Comparison of ENCODE assay signal across 9 cellular contexts in genomic region chr7:99257065-99257464, GRCh38. TPM values are rescaled to one million over a fixed set of nuclear protein-coding genes. Genes with fewer than 3 reads are reported as not detected.
"Had no signal": no experiment of that assay in that cellular context is flagged by ENCODE, and none has a peak within 500 bp of the region (broad histone marks: within the 10 kb centered on the region; RNA-seq: fewer than 3 reads in every experiment).

No MANE protein-coding gene starts in this region.

- ATAC-seq: GM12878 had no signal

- H3K4me3 ChIP-seq: GM12878 had no signal

- DNase-seq: GDM1, GF-D8 had no signal

- FAIRE-seq: G401.6, GM12878, GM12891, GM12892, GM18507, GM19239 had no signal

RNA-seq across cellular contexts. Expression of gene MYH16, which starts 15.6 kb away (rescaled TPM):
- total RNA-seq: G401 had no signal

RNA-seq across cellular contexts. Expression of gene KPNA7, which starts 49.1 kb away (rescaled TPM):
- total RNA-seq: G401, GM12878 had no signal
